8 cellular contexts compared by ENCODE assay signal in the genomic region with DNA sequence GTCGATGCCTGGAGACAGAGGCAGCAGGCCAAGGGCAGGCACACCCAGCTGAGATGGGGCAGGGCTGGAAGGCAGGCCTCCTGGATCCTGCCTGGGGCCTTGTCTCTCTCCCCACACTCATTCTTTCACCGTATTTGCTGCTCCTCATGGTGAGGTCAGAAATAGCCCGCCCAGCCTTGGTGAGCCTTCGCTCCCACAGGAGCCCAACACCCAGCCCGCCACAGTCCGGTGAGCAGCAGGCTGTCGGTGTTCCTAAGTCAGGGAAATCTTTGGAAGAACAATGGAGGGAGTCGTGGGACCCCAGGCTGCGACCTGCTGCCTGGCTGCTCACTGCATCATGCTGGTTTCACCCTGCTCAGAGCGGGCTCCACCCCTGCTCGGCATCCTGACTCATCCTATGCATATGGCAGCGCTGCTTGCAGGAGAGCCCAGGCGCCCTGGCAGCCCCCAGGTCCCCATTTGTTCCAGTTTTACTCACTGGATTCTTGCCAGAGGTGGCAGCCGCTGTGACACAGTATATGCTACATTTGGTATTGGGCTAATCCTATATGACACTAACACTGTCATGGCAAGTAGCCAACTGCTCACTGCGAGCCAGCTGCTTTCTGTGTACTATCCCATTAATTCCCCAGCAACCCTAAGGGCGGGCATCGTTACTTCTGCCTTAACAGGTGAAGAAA. TPM values are rescaled to one million over a fixed set of nuclear protein-coding genes. Genes with fewer than 3 reads are reported as not detected.
A peak's percentile ranks its signal among the peaks of the same experiment; 100 is the strongest.
DNase-seq lines count a peak whose midpoint lies in the region; ATAC-seq and TF ChIP-seq lines count a peak whose summit lies in the region.

No MANE protein-coding gene starts in this region.

- CTCF ChIA-PET in T-cell (lab: Charles Lee): interaction anchor here in 1 of 2 donors (0.6 kb wide), 1 partner anchor 10 kb away, joined by 5 read pairs; no protein-coding TSS in a partner anchor

- peak; percentile 75 for DNase-seq in H7
- peak; percentile 99 for DNase-seq in NCI-H345 (lab: John Stamatoyannopoulos, UW)
- no peak for DNase-seq in epithelial cell of prostate (ENCODE audit: low read depth, low spot score)
- DNase-seq in activated effector memory CD4-positive, alpha-beta T cell treated with Interleukin-2 at 50 U/mL for 16 hours: no peak
- no peak for DNase-seq in T-cell
- DNase-seq in lower lobe of right lung: no peak
- DNase-seq in inferior parietal cortex (ENCODE audit: extremely low spot score): no peak

- H3K27me3 ChIP-seq in H7 (ENCODE audit: control insufficient read depth, insufficient read depth, low read length) (no peaks in the 10 kb centered on the region), skeletal muscle satellite cell (ENCODE audit: control insufficient read depth, insufficient read depth, low read length) (no peaks in the 10 kb centered on the region), lower lobe of right lung (ENCODE audit: low read depth) (no peaks in the 10 kb centered on the region)

- H3K36me3 ChIP-seq in H7 (replicated peaks; ENCODE audit: control insufficient read depth, insufficient read depth, low read length) (no peaks in the 10 kb centered on the region; the same call in 1 of the 2 replicates), skeletal muscle satellite cell (ENCODE audit: insufficient read depth, low read length) (peaks cover 33% of the 10 kb centered on the region), lower lobe of right lung (peaks cover 83% of the 10 kb centered on the region)

- H3K4me2 ChIP-seq in skeletal muscle satellite cell (ENCODE audit: low read length): peak overlapping the region; percentile 25

- intact Hi-C loops in lower lobe of right lung (cut with DNase I): no loop called here

- H3K4me1 ChIP-seq in skeletal muscle satellite cell (ENCODE audit: control insufficient read depth, insufficient read depth, low read length) (peaks cover 25% of the 10 kb centered on the region), lower lobe of right lung (no peaks in the 10 kb centered on the region)

- H3K4me3 Mint-ChIP-seq in T-cell: no peak overlapping the region

- H3K9ac ChIP-seq in skeletal muscle satellite cell (ENCODE audit: low read depth, low read length): peak overlapping the region; percentile 28

- no peak for TF ChIP-seq CTCF in lower lobe of right lung (IDR thresholded peaks at IDR 0.05)

- H3K27ac ChIP-seq in epithelial cell of prostate: peak overlapping the region; percentile 28
- H3K27ac ChIP-seq in lower lobe of right lung: no peak overlapping the region

- no peak for ATAC-seq in T-cell (replicated peaks in 1 of 4)
- no peak for ATAC-seq in lower lobe of right lung

- H3K9me3 Mint-ChIP-seq in T-cell: no peaks in the 10 kb centered on the region

- peaks cover 43% of the 10 kb centered on the region for H3K36me3 Mint-ChIP-seq in T-cell

- H3K4me1 Mint-ChIP-seq in T-cell: no peaks in the 10 kb centered on the region

- POLR2A ChIA-PET in T-cell (lab: Charles Lee): no interaction called here

- H3K4me3 ChIP-seq in H7 (ENCODE audit: insufficient read depth, low read depth, low read length) (no peak overlapping the region), skeletal muscle satellite cell (ENCODE audit: low read length) (no peak overlapping the region), lower lobe of right lung (no peak overlapping the region)

- no peak overlapping the region for H3K27ac Mint-ChIP-seq in T-cell

- H3K27me3 Mint-ChIP-seq in T-cell: no peaks in the 10 kb centered on the region

- no peaks in the 10 kb centered on the region for H3K9me3 ChIP-seq in skeletal muscle satellite cell (replicated peaks; ENCODE audit: low read length)
- H3K9me3 ChIP-seq in lower lobe of right lung: no peaks in the 10 kb centered on the region

RNA-seq across cellular contexts. Expression of gene NCS1, which starts 53.2 kb away (rescaled TPM):
- total RNA-seq in H7 (2014; rRNA removed; shearing (Covaris generic)): 24.6 and 28.3 TPM in 2 replicates
- 34.0 and 41.7 TPM in 2 replicates for total RNA-seq in skeletal muscle satellite cell (2012; rRNA removed)
- total RNA-seq in T-cell (under 1 TPM in 4 of 5 donors, not detected in 1; 0.20 to 0.82 (median 0.46) TPM), lower lobe of right lung (7.0 TPM)

Comparison
In these comparisons a context has a peak if more than half of its experiments do, and no peak if none do; other contexts are left out.
1. DNase-seq: peak in H7 (single experiment) and NCI-H345 (single experiment); none in epithelial cell of prostate (single experiment), activated effector memory CD4-positive, alpha-beta T cell treated with Interleukin-2 at 50 U/mL for 16 hours (single experiment), T-cell (0 of 34), lower lobe of right lung (single experiment) and inferior parietal cortex (single experiment).